ENCODE assay signal across 8 cellular contexts in the genomic region with DNA sequence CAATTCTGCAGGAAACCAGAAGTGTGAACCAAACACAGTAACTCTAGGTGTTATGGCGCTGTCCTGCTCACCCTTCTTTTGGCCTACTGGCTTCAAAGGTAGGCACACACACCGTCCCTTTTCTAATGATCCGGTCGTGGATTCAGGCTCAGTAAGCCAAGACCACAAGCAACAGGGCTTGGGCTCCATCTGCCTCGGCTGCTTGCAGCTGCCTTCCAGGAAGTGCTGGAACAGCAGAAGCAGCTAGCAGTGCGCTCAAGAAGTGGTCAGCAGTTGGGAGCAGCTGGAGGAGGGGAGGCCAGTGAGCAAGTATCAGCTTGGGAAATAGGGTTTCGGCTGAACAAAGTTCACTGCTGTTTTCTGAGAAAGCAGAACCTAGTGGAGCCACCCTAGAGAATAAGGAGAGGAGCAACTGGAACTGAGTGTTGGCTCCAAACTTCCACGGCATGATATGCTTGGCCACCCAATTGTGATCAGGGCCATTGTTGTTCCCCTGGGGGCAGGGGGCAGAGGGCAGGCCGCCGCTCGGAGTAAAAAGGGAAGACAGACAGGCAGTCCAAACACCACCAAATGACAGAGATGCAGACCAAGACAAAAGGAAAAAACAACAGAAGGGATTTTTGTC.
DNase-seq lines count a peak whose midpoint lies in the region; ATAC-seq and FAIRE-seq lines count a peak whose summit lies in the region.

No MANE protein-coding gene starts in this region.

- intact Hi-C loops in activated CD4-positive, alpha-beta T cell treated with anti-CD3 and anti-CD28 coated beads for 36 hours (cut with DNase I, micrococcal nuclease) = loop anchor here (1.0 to 2.0 kb wide), 2 partner anchors 18 to 28 kb away; no protein-coding TSS in a partner anchor
- intact Hi-C loops in naive thymus-derived CD4-positive, alpha-beta T cell (cut with micrococcal nuclease) = no loop called here

- no peak overlapping the region for H3K4me3 Mint-ChIP-seq in activated CD4-positive, alpha-beta T cell treated with anti-CD3 and anti-CD28 coated beads for 36 hours
- peak overlapping the region in 6 of 10 donors; percentile 21 to 55 (median 38) for H3K4me3 Mint-ChIP-seq in naive thymus-derived CD4-positive, alpha-beta T cell

- peaks cover 64% of the 10 kb centered on the region for H3K4me1 Mint-ChIP-seq in activated CD4-positive, alpha-beta T cell treated with anti-CD3 and anti-CD28 coated beads for 36 hours
- H3K4me1 Mint-ChIP-seq in naive thymus-derived CD4-positive, alpha-beta T cell = peaks cover 37 to 57% (median 40%) of the 10 kb centered on the region in 7 donors

- POLR2A ChIA-PET in activated CD4-positive, alpha-beta T cell treated with anti-CD3 and anti-CD28 coated beads for 36 hours (lab: Charles Lee) = no interaction called here
- POLR2A ChIA-PET in naive thymus-derived CD4-positive, alpha-beta T cell (lab: Charles Lee) = interaction anchor here (0.9 to 1.8 kb wide), 3 partner anchors 10 to 346 kb away, joined by 3 to 6 read pairs (median 3); no protein-coding TSS in a partner anchor

- no peak overlapping the region for H3K4me3 ChIP-seq in naive thymus-derived CD4-positive, alpha-beta T cell (ENCODE audit: low read length)

- no peaks in the 10 kb centered on the region for H3K9me3 ChIP-seq in naive thymus-derived CD4-positive, alpha-beta T cell (ENCODE audit: control insufficient read depth in 2 of 3, low read length in 3 of 3)

- H3K27ac ChIP-seq in naive thymus-derived CD4-positive, alpha-beta T cell (ENCODE audit: low read depth, low read length) = no peak overlapping the region

- H3K27me3 ChIP-seq in naive thymus-derived CD4-positive, alpha-beta T cell (ENCODE audit: control insufficient read depth in 2 of 2, insufficient read depth in 2 of 2, low read length in 2 of 2) = no peaks in the 10 kb centered on the region

- H3K36me3 ChIP-seq in naive thymus-derived CD4-positive, alpha-beta T cell (ENCODE audit: control insufficient read depth in 2 of 3, insufficient read depth in 3 of 3, low read length in 3 of 3) = no peaks in the 10 kb centered on the region

- H3K36me3 Mint-ChIP-seq in activated CD4-positive, alpha-beta T cell treated with anti-CD3 and anti-CD28 coated beads for 36 hours (ENCODE audit: low read depth) = no peaks in the 10 kb centered on the region
- H3K36me3 Mint-ChIP-seq in naive thymus-derived CD4-positive, alpha-beta T cell = peaks cover 0 to 9% (median 0%) of the 10 kb centered on the region in 5 donors

- DNase-seq in activated CD4-positive, alpha-beta T cell treated with anti-CD3 and anti-CD28 coated beads for 36 hours = peak; percentile 28
- no peak for DNase-seq in activated CD4-positive, alpha-beta T cell treated with anti-CD3 and anti-CD28 coated beads for 1 hour
- DNase-seq in OCI-M1 (lab: John Stamatoyannopoulos, UW) (peak; percentile 87), ecto neural progenitor cell (ENCODE audit: low spot score) (peak; percentile 56), NCI-H187 (lab: John Stamatoyannopoulos, UW) (no peak), urothelium cell line (ENCODE audit: low spot score) (no peak), HPDE6-E6E7 (ENCODE audit: extremely low spot score) (no peak)
- DNase-seq in naive thymus-derived CD4-positive, alpha-beta T cell = peak in 1 of 9 donors; percentile 23

- H3K27ac Mint-ChIP-seq in activated CD4-positive, alpha-beta T cell treated with anti-CD3 and anti-CD28 coated beads for 36 hours = peak overlapping the region; percentile 91
- peak overlapping the region; percentile 40 to 91 (median 68) for H3K27ac Mint-ChIP-seq in naive thymus-derived CD4-positive, alpha-beta T cell

- H3K27me3 Mint-ChIP-seq in activated CD4-positive, alpha-beta T cell treated with anti-CD3 and anti-CD28 coated beads for 36 hours = no peaks in the 10 kb centered on the region
- no peaks in the 10 kb centered on the region for H3K27me3 Mint-ChIP-seq in naive thymus-derived CD4-positive, alpha-beta T cell

- no peak for FAIRE-seq in urothelium cell line (lab: Jason Lieb, UNC)

- ATAC-seq in activated CD4-positive, alpha-beta T cell treated with anti-CD3 and anti-CD28 coated beads for 36 hours = peak; percentile 27
- peak; percentile 71 for ATAC-seq in naive thymus-derived CD4-positive, alpha-beta T cell

- CTCF ChIA-PET in activated CD4-positive, alpha-beta T cell treated with anti-CD3 and anti-CD28 coated beads for 36 hours (lab: Charles Lee) = interaction anchor here (0.6 to 1.8 kb wide), 9 partner anchors 15 to 612 kb away, joined by 3 to 5 read pairs (median 3); no protein-coding TSS in a partner anchor
- CTCF ChIA-PET in naive thymus-derived CD4-positive, alpha-beta T cell (lab: Charles Lee) = no interaction called here

- no peaks in the 10 kb centered on the region for H3K9me3 Mint-ChIP-seq in activated CD4-positive, alpha-beta T cell treated with anti-CD3 and anti-CD28 coated beads for 36 hours (ENCODE audit: low read depth)
- H3K9me3 Mint-ChIP-seq in naive thymus-derived CD4-positive, alpha-beta T cell = peaks cover 0 to 3% (median 0%) of the 10 kb centered on the region in 11 donors

- peaks cover 13 to 18% of the 10 kb centered on the region in 2 donors for H3K4me1 ChIP-seq in naive thymus-derived CD4-positive, alpha-beta T cell (ENCODE audit: control insufficient read depth in 2 of 2, insufficient read depth in 2 of 2, low read length in 2 of 2)

Comparison
In these comparisons a context has a peak if more than half of its experiments do, and no peak if none do; other contexts are left out.
1. DNase-seq: peak in activated CD4-positive, alpha-beta T cell treated with anti-CD3 and anti-CD28 coated beads for 36 hours (single experiment), OCI-M1 (single experiment) and ecto neural progenitor cell (single experiment); none in activated CD4-positive, alpha-beta T cell treated with anti-CD3 and anti-CD28 coated beads for 1 hour (single experiment), NCI-H187 (0 of 2), urothelium cell line (single experiment) and HPDE6-E6E7 (single experiment).
2. intact Hi-C loops: an anchor here in activated CD4-positive, alpha-beta T cell treated with anti-CD3 and anti-CD28 coated beads for 36 hours (1.0 to 2.0 kb wide); none called in naive thymus-derived CD4-positive, alpha-beta T cell.